9 cellular contexts compared by ENCODE assay signal in genomic region chr18:68721681-68722583, GRCh38. TPM values are rescaled to one million over a fixed set of nuclear protein-coding genes. Genes with fewer than 3 reads are reported as not detected.
DNase-seq lines count a peak whose midpoint lies in the region; ATAC-seq, FAIRE-seq and TF ChIP-seq lines count a peak whose summit lies in the region.
"Had no signal": no experiment of that assay in that cellular context is flagged by ENCODE, and none has a peak within 500 bp of the region (broad histone marks: within the 10 kb centered on the region; RNA-seq: fewer than 3 reads in every experiment).

No MANE protein-coding gene starts in this region.

- no peaks in the 10 kb centered on the region for H3K36me3 ChIP-seq in upper lobe of right lung
- no peaks in the 10 kb centered on the region for H3K36me3 ChIP-seq in mesendoderm (ENCODE audit: control insufficient read depth, insufficient read depth, low read length)

- no peak overlapping the region for H3K9ac ChIP-seq in mesendoderm (ENCODE audit: low read length)

- TF ChIP-seq CTCF in upper lobe of right lung (IDR thresholded peaks at IDR 0.05) (no peak), RWPE1 (conservative IDR thresholded peaks at IDR 0.05; ENCODE audit: low read depth) (no peak)

- H3K23ac ChIP-seq in mesendoderm (ENCODE audit: low read length) = no peak overlapping the region

- ATAC-seq in GM18520 (IDR thresholded peaks at IDR 0.05; ENCODE audit: unreplicated experiment) (peak; percentile 87), HG02678 (IDR thresholded peaks at IDR 0.05; ENCODE audit: unreplicated experiment) (peak; percentile 88), left ventricle myocardium superior (peak; percentile 49), upper lobe of right lung (no peak)

- no peak overlapping the region for H2AK5ac ChIP-seq in mesendoderm (ENCODE audit: low read length)

- CTCF ChIA-PET in RWPE1 (lab: Yijun Ruan, JAX) = no interaction called here

- POLR2A ChIA-PET in RWPE1 (lab: Yijun Ruan, JAX; ENCODE audit: low non-redundant PET) = no interaction called here

- H3K27me3 ChIP-seq in upper lobe of right lung (no peaks in the 10 kb centered on the region), mesendoderm (ENCODE audit: insufficient read depth, low read length, poor library complexity) (no peaks in the 10 kb centered on the region)

- intact Hi-C loops in left ventricle myocardium superior (cut with micrococcal nuclease) (loop anchor here (10.0 kb wide), 1 partner anchor 47 kb away; no protein-coding TSS in a partner anchor), upper lobe of right lung (cut with DNase I) (no loop called here)

- H2BK5ac ChIP-seq in mesendoderm (ENCODE audit: low read length) = no peak overlapping the region

- H3K4me1 ChIP-seq in upper lobe of right lung (no peaks in the 10 kb centered on the region), mesendoderm (ENCODE audit: control insufficient read depth, low read depth, low read length) (no peaks in the 10 kb centered on the region)

- FAIRE-seq in RCC 7860 (lab: Jason Lieb, UNC) = no peak

- no peaks in the 10 kb centered on the region for H3K79me1 ChIP-seq in mesendoderm (ENCODE audit: low read length)

- no peak overlapping the region for H3K56ac ChIP-seq in mesendoderm (ENCODE audit: low read length)

- H3K9me3 ChIP-seq in upper lobe of right lung = no peaks in the 10 kb centered on the region

- peak overlapping the region; percentile 39 for H3K4me3 ChIP-seq in upper lobe of right lung
- no peak overlapping the region for H3K4me3 ChIP-seq in mesendoderm (ENCODE audit: low read length)
- H3K4me3 ChIP-seq: SK-N-MC had no signal

- no peak overlapping the region for H4K5ac ChIP-seq in mesendoderm (ENCODE audit: low read length)

- H2BK15ac ChIP-seq in mesendoderm (replicated peaks; ENCODE audit: low read depth) = no peak overlapping the region

- H2BK120ac ChIP-seq in mesendoderm (ENCODE audit: low read depth, low read length) = no peak overlapping the region

- H4K8ac ChIP-seq in mesendoderm (ENCODE audit: low read depth, low read length) = no peak overlapping the region

- H3K4ac ChIP-seq in mesendoderm (ENCODE audit: low read depth, low read length) = no peak overlapping the region

- H3K18ac ChIP-seq in mesendoderm (ENCODE audit: low read length) = no peak overlapping the region

- no peaks in the 10 kb centered on the region for H3K79me2 ChIP-seq in mesendoderm (ENCODE audit: control insufficient read depth, insufficient read depth, low read length)

- H3K27ac ChIP-seq in upper lobe of right lung = peak overlapping the region; percentile 80
- no peak overlapping the region for H3K27ac ChIP-seq in RWPE1
- H3K27ac ChIP-seq in mesendoderm (ENCODE audit: low read depth, low read length) = no peak overlapping the region
- H3K27ac ChIP-seq: SK-N-MC had no signal

- DNase-seq in OCI-M1 (lab: John Stamatoyannopoulos, UW) = peak; percentile 81
- no peak for DNase-seq in left ventricle myocardium superior
- DNase-seq in upper lobe of right lung = no peak
- DNase-seq in RWPE1 (ENCODE audit: low spot score) = no peak
- no peak for DNase-seq in mesendoderm
- DNase-seq in RCC 7860 (ENCODE audit: low spot score) = no peak

- H3K4me2 ChIP-seq in mesendoderm (ENCODE audit: low read length) = no peak overlapping the region

- whole genome bisulfite sequencing in mesendoderm (ENCODE audit: extremely low coverage, insufficient coverage, low lambda C conversion rate) = no CpG with 5 or more reads among the region's 8 CpGs

RNA-seq across cellular contexts. Expression of gene TMX3, which starts 7.0 kb away (rescaled TPM):
- 25.7 TPM for total RNA-seq in left ventricle myocardium superior
- 56.4 TPM for total RNA-seq in upper lobe of right lung
- 18.9 TPM for polyA plus RNA-seq in mesendoderm (2013, experiment 1 of 2)
- 19.9 TPM for polyA plus RNA-seq in mesendoderm (2013, experiment 2 of 2)
